Comparison of ENCODE assay signal across 8 cellular contexts in genomic region chr22:45284705-45285305, GRCh38. TPM values are rescaled to one million over a fixed set of nuclear protein-coding genes. Genes with fewer than 3 reads are reported as not detected.
DNase-seq lines count a peak whose midpoint lies in the region; ATAC-seq, FAIRE-seq and TF ChIP-seq lines count a peak whose summit lies in the region.

Gene UPK3A (plus strand): TSS chr22:45284949. CDS start chr22:45285014, 65 bp downstream.

- H3K9ac ChIP-seq in kidney (ENCODE audit: low read length in 2 of 2): no peak within 1 kb of the TSS

- peak within 1 kb of the TSS; percentile 67 for H3K4me3 Mint-ChIP-seq in GM23338

- H3K4me3 ChIP-seq in GM23338 (peak within 1 kb of the TSS; percentile 90), kidney (ENCODE audit: low read length in 2 of 2) (no peak within 1 kb of the TSS)

- TF ChIP-seq CTCF in GM23338 (conservative IDR thresholded peaks at IDR 0.05; ENCODE audit: low read depth in 2 of 2) (no peak), kidney (IDR thresholded peaks at IDR 0.05; ENCODE audit: borderline replicate concordance, extremely low read depth, insufficient read depth) (no peak)

- H3K9me3 Mint-ChIP-seq in GM23338: no peaks in the 10 kb centered on the region

- H3K27ac Mint-ChIP-seq in GM23338: no peak within 1 kb of the TSS

- H3K9me3 ChIP-seq in kidney (ENCODE audit: control insufficient read depth in 1 of 2, low read length in 2 of 2): no peaks in the 10 kb centered on the region

- peak within 1 kb of the TSS; percentile 99 for H2AFZ ChIP-seq in GM23338

- no peaks in the 10 kb centered on the region for H3K36me3 Mint-ChIP-seq in GM23338 (ENCODE audit: low read depth)

- peak; percentile 92 for DNase-seq in GM23338 (ENCODE audit: low spot score)
- DNase-seq in SW480 (ENCODE audit: low spot score): peak; percentile 62
- peak; percentile 61 for DNase-seq in astrocyte of the hippocampus (ENCODE audit: low read depth, low spot score)
- DNase-seq in kidney: peak; percentile 88
- DNase-seq in stimulated activated CD4-positive, alpha-beta T cell treated with anti-CD3 and anti-CD28 coated beads, Interleukin-1b, Interleukin-23, amount 100 ng/mL, for 48 hours: peak; percentile 55
- DNase-seq in DMS114 treated with DMSO at 0.1 percent for 48 hours (lab: John Stamatoyannopoulos, UW; ENCODE audit: unreplicated experiment): no peak

- H3F3A ChIP-seq in GM23338 (replicated peaks; ENCODE audit: low read depth): no peaks in the 10 kb centered on the region

- H3K4me1 ChIP-seq in GM23338 (ENCODE audit: insufficient read depth) (no peaks in the 10 kb centered on the region), kidney (ENCODE audit: control insufficient read depth in 1 of 2, insufficient read depth in 1 of 2, low read depth in 1 of 2, low read length in 2 of 2) (peaks cover 0 to 5% of the 10 kb centered on the region in 2 donors)

- H3K79me2 ChIP-seq in GM23338 (replicated peaks; ENCODE audit: insufficient read depth): no peaks in the 10 kb centered on the region

- no peaks in the 10 kb centered on the region for H4K20me1 ChIP-seq in GM23338 (replicated peaks; ENCODE audit: insufficient read depth)

- H3K27me3 ChIP-seq in GM23338 (ENCODE audit: insufficient read depth): peaks cover 11% of the 10 kb centered on the region

- ATAC-seq in GM23338: peak; percentile 97
- ATAC-seq in HG03196 (IDR thresholded peaks at IDR 0.05; ENCODE audit: unreplicated experiment): no peak
- ATAC-seq in HG03378 (IDR thresholded peaks at IDR 0.05; ENCODE audit: unreplicated experiment): no peak

- H3K36me3 ChIP-seq in GM23338 (ENCODE audit: insufficient read depth) (no peaks in the 10 kb centered on the region), kidney (ENCODE audit: control insufficient read depth in 1 of 2, insufficient read depth in 2 of 2, low read length in 2 of 2) (no peaks in the 10 kb centered on the region)

- H3K27ac ChIP-seq in GM23338 (ENCODE audit: low read depth) (no peak within 1 kb of the TSS), kidney (ENCODE audit: low read depth in 2 of 2, low read length in 2 of 2) (no peak within 1 kb of the TSS)

- H3K4me1 Mint-ChIP-seq in GM23338: peaks cover 12% of the 10 kb centered on the region

- H3K27me3 Mint-ChIP-seq in GM23338 (ENCODE audit: insufficient read depth, low read depth, poor library complexity): peaks cover 30% of the 10 kb centered on the region

- H3K4me2 ChIP-seq in GM23338: peak within 1 kb of the TSS; percentile 99

- FAIRE-seq in kidney (lab: Jason Lieb, UNC): no peak

- intact Hi-C loops in kidney (cut with DNase I): no loop called here

- H3K9me2 ChIP-seq in GM23338 (ENCODE audit: insufficient read depth): no peaks in the 10 kb centered on the region

TF ChIP-seq in GM23338, 12 proteins besides CTCF, POLR2A, EP300 and RAD21:
- no peak for TF ChIP-seq JUNB (IDR thresholded peaks at IDR 0.05; ENCODE audit: unreplicated experiment)
- peak; percentile 33; the same call in 1 of the 2 replicates for TF ChIP-seq POLR2AphosphoS5 (IDR thresholded peaks at IDR 0.05; ENCODE audit: low read depth)
TF ChIP-seq in GM23338: peak in this region for 1.

RNA-seq across cellular contexts. Expression of gene UPK3A, which starts in this region (rescaled TPM):
- 0.89 TPM in 1 of 2 replicates, not detected in the other for total RNA-seq in GM23338 (2014; rRNA removed; shearing (Covaris generic))
- polyA plus RNA-seq in GM23338 (2016; fragmentation: Nextera tagmentation; extraction: Ambion mirVana) (0.47 and 1.1 TPM in 2 replicates), kidney (ENCODE audit: insufficient read depth, low read depth, low replicate concordance) (not detected)
- total RNA-seq in kidney: not detected

Comparison
In these comparisons a context has a peak if more than half of its experiments do, and no peak if none do; other contexts are left out.
1. Peak in DNase-seq in kidney; RNA of the gene not detected or under 1 TPM.